In genomic region chr10:63268798-63269503, GRCh38 we compare ENCODE assay signal across 8 cellular contexts.
A peak's percentile ranks its signal among the peaks of the same experiment; 100 is the strongest.
DNase-seq lines count a peak whose midpoint lies in the region; ATAC-seq and TF ChIP-seq lines count a peak whose summit lies in the region.

No MANE protein-coding gene starts in this region.

- H3K27ac ChIP-seq in AG04450 (ENCODE audit: low read depth, low read length), result peak overlapping the region; percentile 93

- DNase-seq in AG04450 (ENCODE audit: low read depth, low spot score) (peak; percentile 84), NCI-H2171 treated with DMSO at 0.1 percent for 48 hours (lab: John Stamatoyannopoulos, UW) (peak; percentile 91), WTC11 (ENCODE audit: low spot score) (peak; percentile 43), islet precursor cell (peak; percentile 95)
- DNase-seq in central memory CD8-positive, alpha-beta T cell (ENCODE audit: low spot score in 2 of 2), result peak; percentile 56 to 84
- DNase-seq in stimulated activated CD4-positive, alpha-beta T cell treated with anti-CD3 and anti-CD28 coated beads, Interleukin-15, amount 100 ng/mL, for 1 hour (ENCODE audit: low read depth in 1 of 2, low spot score in 1 of 2), result peak; percentile 28 to 63

- H3K27ac Mint-ChIP-seq in WTC11, result peak overlapping the region; percentile 100
- H3K27ac Mint-ChIP-seq in central memory CD8-positive, alpha-beta T cell (ENCODE audit: low read depth), result peak overlapping the region; percentile 99

- H3K4me1 Mint-ChIP-seq in WTC11, result peaks cover 11% of the 10 kb centered on the region
- peaks cover 9% of the 10 kb centered on the region for H3K4me1 Mint-ChIP-seq in central memory CD8-positive, alpha-beta T cell

- peak; percentile 96 for ATAC-seq in GM18867 (IDR thresholded peaks at IDR 0.05; ENCODE audit: unreplicated experiment)
- ATAC-seq in HG03103 (IDR thresholded peaks at IDR 0.05; ENCODE audit: low read depth, unreplicated experiment), result peak; percentile 93
- ATAC-seq in WTC11, result peak; percentile 93
- peak; percentile 94 for ATAC-seq in central memory CD8-positive, alpha-beta T cell (replicated peaks; ENCODE audit: extremely low read depth, poor library complexity, severe bottlenecking)

- TF ChIP-seq CTCF in AG04450 (IDR thresholded peaks at IDR 0.05; ENCODE audit: low read depth, low read length), result peak; percentile 33
- TF ChIP-seq CTCF in WTC11 (IDR thresholded peaks at IDR 0.05), result no peak

- peaks cover 20% of the 10 kb centered on the region for H3K36me3 Mint-ChIP-seq in WTC11
- H3K36me3 Mint-ChIP-seq in central memory CD8-positive, alpha-beta T cell (ENCODE audit: insufficient read depth), result peaks cover 21% of the 10 kb centered on the region

- POLR2A ChIA-PET in AG04450 (lab: Yijun Ruan, JAX) (interaction anchor here (0.9 to 3.7 kb wide), 3 partner anchors 33 to 361 kb away, joined by 4 to 26 read pairs (median 12); no protein-coding TSS in a partner anchor), WTC11 (lab: Charles Lee) (interaction anchor here (0.5 to 4.3 kb wide), 12 partner anchors 8 to 361 kb away, joined by 3 to 31 read pairs (median 4); partner anchors contain the start of genes JMJD1C and REEP3)

- no peaks in the 10 kb centered on the region for H3K27me3 Mint-ChIP-seq in WTC11 (ENCODE audit: low read depth)
- no peaks in the 10 kb centered on the region for H3K27me3 Mint-ChIP-seq in central memory CD8-positive, alpha-beta T cell

- CTCF ChIA-PET in AG04450 (lab: Charles Lee), result interaction anchor here (0.6 to 3.3 kb wide), 6 partner anchors 33 to 451 kb away, joined by 3 to 18 read pairs (median 4); no protein-coding TSS in a partner anchor
- CTCF ChIA-PET in WTC11 (lab: Charles Lee), result interaction anchor here (0.8 to 1.4 kb wide), 4 partner anchors 18 to 451 kb away, joined by 3 to 4 read pairs (median 4); no protein-coding TSS in a partner anchor

- peak overlapping the region; percentile 98 for H3K4me3 Mint-ChIP-seq in WTC11
- peak overlapping the region; percentile 85 for H3K4me3 Mint-ChIP-seq in central memory CD8-positive, alpha-beta T cell

- H3K9me3 ChIP-seq in AG04450 (ENCODE audit: control insufficient read depth, insufficient read depth, low read length), result no peaks in the 10 kb centered on the region

- H3K27me3 ChIP-seq in AG04450 (ENCODE audit: control insufficient read depth, insufficient read depth, low read length), result no peaks in the 10 kb centered on the region

- no peaks in the 10 kb centered on the region for H3K9me3 Mint-ChIP-seq in WTC11
- H3K9me3 Mint-ChIP-seq in central memory CD8-positive, alpha-beta T cell, result no peaks in the 10 kb centered on the region

- H3K4me3 ChIP-seq in AG04450 (ENCODE audit: low read depth, low read length), result peak overlapping the region; percentile 65

TF ChIP-seq in WTC11, 78 proteins besides CTCF, POLR2A, EP300 and RAD21 (continues in another document):
- TF ChIP-seq ZNF138 (CRISPR knock-in tag; conservative IDR thresholded peaks at IDR 0.05) (no peak), SMAD3 (CRISPR knock-in tag; IDR thresholded peaks at IDR 0.05; ENCODE audit: borderline replicate concordance) (peak; percentile 46; the same call in 1 of the 2 replicates), NFATC4 (CRISPR knock-in tag; IDR thresholded peaks at IDR 0.05) (no peak), ETV6 (CRISPR knock-in tag; IDR thresholded peaks at IDR 0.05) (peak; percentile 70; the same call in 1 of the 2 replicates), MAX (CRISPR knock-in tag; IDR thresholded peaks at IDR 0.05) (peak; percentile 81), USF2 (CRISPR knock-in tag; IDR thresholded peaks at IDR 0.05) (0 out of 2 replicates have a peak, but pooled peaks have one; percentile 8), TEAD1 (CRISPR knock-in tag; IDR thresholded peaks at IDR 0.05) (peak; percentile 80; the same call in 1 of the 2 replicates), HMGXB4 (CRISPR knock-in tag; IDR thresholded peaks at IDR 0.05) (0 out of 2 replicates have a peak, but pooled peaks have one; percentile 44), AFF4 (CRISPR knock-in tag; IDR thresholded peaks at IDR 0.05; ENCODE audit: borderline replicate concordance) (peak; percentile 94; the same call in 1 of the 2 replicates), ZNF232 (CRISPR knock-in tag; IDR thresholded peaks at IDR 0.05) (0 out of 2 replicates have a peak, but pooled peaks have one; percentile 18), ARID4B (CRISPR knock-in tag; IDR thresholded peaks at IDR 0.05; ENCODE audit: borderline replicate concordance) (peak; percentile 91), NFE2L1 (CRISPR knock-in tag; IDR thresholded peaks at IDR 0.05) (no peak), FOXK1 (CRISPR knock-in tag; IDR thresholded peaks at IDR 0.05) (peak; percentile 59)

Comparison
In these comparisons a context has a peak if more than half of its experiments do, and no peak if none do; other contexts are left out.
1. Peak in every context shown above with its lines: DNase-seq, ATAC-seq, H3K4me3 ChIP-seq and H3K27ac ChIP-seq.
2. DNase-seq: peak in every context shown above with its lines; median percentile 95 in islet precursor cell; 91 in NCI-H2171 treated with DMSO at 0.1 percent for 48 hours; 84 in AG04450; 70 in central memory CD8-positive, alpha-beta T cell; 46 in stimulated activated CD4-positive, alpha-beta T cell treated with anti-CD3 and anti-CD28 coated beads, Interleukin-15, amount 100 ng/mL, for 1 hour; 43 in WTC11.